In genomic region chr1:109639841-109640184, GRCh38 we compare ENCODE assay signal across 10 cellular contexts. TPM values are rescaled to one million over a fixed set of nuclear protein-coding genes. Genes with fewer than 3 reads are reported as not detected.
DNase-seq lines count a peak whose midpoint lies in the region; ATAC-seq and TF ChIP-seq lines count a peak whose summit lies in the region.
"Had no signal": no experiment of that assay in that cellular context is flagged by ENCODE, and none has a peak within 500 bp of the region (broad histone marks: within the 10 kb centered on the region; RNA-seq: fewer than 3 reads in every experiment).

No MANE protein-coding gene starts in this region.

- POLR2A ChIA-PET in HEK293T (lab: Yijun Ruan, JAX) = interaction anchor here (0.7 to 6.6 kb wide), 6 partner anchors 19 to 134 kb away, joined by 3 to 79 read pairs (median 5); partner anchors contain the start of genes GNAI3 and GSTM2

- H3K79me2 ChIP-seq in DND-41 (ENCODE audit: insufficient read depth, low read length) = no peaks in the 10 kb centered on the region

- TF ChIP-seq CTCF in DND-41 (IDR thresholded peaks at IDR 0.05; ENCODE audit: borderline replicate concordance, extremely low read depth, low read length, poor library complexity, severe bottlenecking) = no peak

- peaks cover 2% of the 10 kb centered on the region for H3K4me1 ChIP-seq in DND-41 (ENCODE audit: insufficient read depth, low read length)

- H3K4me2 ChIP-seq in DND-41 (ENCODE audit: insufficient read depth, low read length) = no peak overlapping the region

- H3K27ac ChIP-seq in DND-41 (ENCODE audit: low read length) = no peak overlapping the region

- no peaks in the 10 kb centered on the region for H4K20me1 ChIP-seq in DND-41 (ENCODE audit: insufficient read depth, low read length)

- H3K9ac ChIP-seq in DND-41 (ENCODE audit: low read depth, low read length) = no peak overlapping the region

- CTCF ChIA-PET in HEK293T (lab: Yijun Ruan, JAX) = interaction anchor here (0.5 to 6.9 kb wide), 35 partner anchors 10 to 788 kb away, joined by 3 to 118 read pairs (median 5); partner anchors contain the start of genes AHCYL1, GNAI3, GPR61 and GSTM2

- ATAC-seq in DND-41 (ENCODE audit: insufficient read depth, low read depth) (peak; percentile 20), esophagus mucosa (peak; percentile 2)

- H3K4me3 ChIP-seq in DND-41 (ENCODE audit: low read depth in 1 of 2, low read length in 2 of 2) = no peak overlapping the region

- DNase-seq in DND-41 = no peak
- no peak for DNase-seq in HEK293T (ENCODE audit: extremely low spot score)
- no peak for DNase-seq in AG20443 (ENCODE audit: low spot score)
- DNase-seq in AG08396 (ENCODE audit: low spot score) = no peak
- no peak for DNase-seq in NCI-H2171 treated with DMSO at 0.1 percent for 48 hours (lab: John Stamatoyannopoulos, UW)

- no peaks in the 10 kb centered on the region for H3K36me3 ChIP-seq in DND-41 (ENCODE audit: insufficient read depth, low read length)

- no peaks in the 10 kb centered on the region for H3K9me3 ChIP-seq in DND-41 (ENCODE audit: insufficient read depth, low read length, severe bottlenecking)

- no peaks in the 10 kb centered on the region for H3K27me3 ChIP-seq in DND-41 (ENCODE audit: insufficient read depth, low read length, poor library complexity)

- no peak overlapping the region for H2AFZ ChIP-seq in DND-41 (ENCODE audit: low read depth, low read length)

TF ChIP-seq in HEK293T, 16 proteins besides CTCF, POLR2A, EP300 and RAD21:
- TF ChIP-seq, protein P1, sequence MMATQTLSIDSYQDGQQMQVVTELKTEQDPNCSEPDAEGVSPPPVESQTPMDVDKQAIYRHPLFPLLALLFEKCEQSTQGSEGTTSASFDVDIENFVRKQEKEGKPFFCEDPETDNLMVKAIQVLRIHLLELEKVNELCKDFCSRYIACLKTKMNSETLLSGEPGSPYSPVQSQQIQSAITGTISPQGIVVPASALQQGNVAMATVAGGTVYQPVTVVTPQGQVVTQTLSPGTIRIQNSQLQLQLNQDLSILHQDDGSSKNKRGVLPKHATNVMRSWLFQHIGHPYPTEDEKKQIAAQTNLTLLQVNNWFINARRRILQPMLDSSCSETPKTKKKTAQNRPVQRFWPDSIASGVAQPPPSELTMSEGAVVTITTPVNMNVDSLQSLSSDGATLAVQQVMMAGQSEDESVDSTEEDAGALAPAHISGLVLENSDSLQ (IDR thresholded peaks at IDR 0.05) = peak; percentile 56; the same call in 1 of the 2 replicates
- no peak for TF ChIP-seq NFRKB (IDR thresholded peaks at IDR 0.05)

RNA-seq across cellular contexts. Expression of gene GSTM4, which starts 16.1 kb away (rescaled TPM):
- 27.3 TPM for total RNA-seq in esophagus mucosa

RNA-seq across cellular contexts. Expression of gene AMPD2, which starts 20.2 kb away (rescaled TPM):
- 16.5 TPM for total RNA-seq in esophagus mucosa

RNA-seq across cellular contexts. Expression of gene GNAT2, which starts 20.4 kb away (rescaled TPM):
- not detected for total RNA-seq in esophagus mucosa
- total RNA-seq: Calu3, dermis blood vessel endothelial cell, subcutaneous adipose tissue had no signal

RNA-seq across cellular contexts. Expression of gene GSTM2, which starts 28.0 kb away (rescaled TPM):
- total RNA-seq in esophagus mucosa = 17.7 TPM

RNA-seq across cellular contexts. Expression of gene GSTM1, which starts 47.8 kb away (rescaled TPM):
- total RNA-seq in esophagus mucosa = not detected
- total RNA-seq: activated CD8-positive, alpha-beta memory T cell treated with anti-CD3 and anti-CD28 coated beads for 36 hours had no signal
